ENCODE assay signal across 18 cellular contexts in genomic region chr5:57805732-57806131, GRCh38.
"Had no signal": no experiment of that assay in that cellular context is flagged by ENCODE, and none has a peak within 500 bp of the region (broad histone marks: within the 10 kb centered on the region; RNA-seq: fewer than 3 reads in every experiment).

No MANE protein-coding gene starts in this region.

- ATAC-seq: activated CD8-positive, alpha-beta memory T cell treated with anti-CD3 and anti-CD28 coated beads, Interleukin-2, amount 10 ng/mL, durations not matched to agents 7 days and 5 days; activated naive CD4-positive, alpha-beta T cell treated with anti-CD3 and anti-CD28 coated beads, Interleukin-2, amount 50 U/mL, for 72 hours; activated T-cell treated with anti-CD3 and anti-CD28 coated beads, Interleukin-2, amount 50 U/mL, for 4 hours; effector memory CD8-positive, alpha-beta T cell; foreskin keratinocyte; stimulated activated effector memory CD8-positive, alpha-beta T cell treated with anti-CD3 and anti-CD28 coated beads, Interleukin-12 subunit alpha, Interleukin-12 subunit beta, amount 100 ng/mL, for 72 hours had no signal

- H3K4me3 ChIP-seq: heart right ventricle, ovary, skin epidermis, tibial nerve had no signal

- H3K9me3 ChIP-seq: heart right ventricle, ovary, tibial nerve had no signal

- H3K36me3 ChIP-seq: brain microvascular endothelial cell, heart right ventricle, ovary, tibial nerve had no signal

- DNase-seq: activated CD4-positive, alpha-beta T cell treated with anti-CD3 and anti-CD28 coated beads, Interleukin-2, amount 50 U/mL, for 4 hours; activated CD8-positive, alpha-beta memory T cell treated with anti-CD3 and anti-CD28 coated beads, Interleukin-2, amount 10 ng/mL, durations not matched to agents 7 days and 5 days; activated effector memory CD4-positive, alpha-beta T cell treated with anti-CD3 and anti-CD28 coated beads, Interleukin-2, amount 50 U/mL, for 16 hours; activated T-cell treated with anti-CD3 and anti-CD28 coated beads, Interleukin-2, amount 50 U/mL, for 4 hours; amniotic stem cell; brain microvascular endothelial cell; cerebellar nuclear complex; effector memory CD8-positive, alpha-beta T cell; foreskin keratinocyte; heart right ventricle; mesendoderm; ovary; retina had no signal

- H3K27ac ChIP-seq: brain microvascular endothelial cell, epithelial cell of prostate, foreskin keratinocyte, ovary, skin epidermis, tibial nerve had no signal

- H3K4me1 ChIP-seq: foreskin keratinocyte, tibial nerve had no signal

- H3K27me3 ChIP-seq: brain microvascular endothelial cell, foreskin keratinocyte, heart right ventricle, ovary, tibial nerve had no signal
